In genomic region chr7:117193564-117193963, GRCh38 we compare ENCODE assay signal across 30 cellular contexts.
DNase-seq lines count a peak whose midpoint lies in the region; ATAC-seq and TF ChIP-seq lines count a peak whose summit lies in the region.
"Had no signal": no experiment of that assay in that cellular context is flagged by ENCODE, and none has a peak within 500 bp of the region (broad histone marks: within the 10 kb centered on the region; RNA-seq: fewer than 3 reads in every experiment).

No MANE protein-coding gene starts in this region.

- intact Hi-C loops in heart left ventricle (cut with DNase I), result no loop called here

- H3K27me3 ChIP-seq in cardiac muscle cell, result no peaks in the 10 kb centered on the region
- H3K27me3 ChIP-seq in heart left ventricle, result no peaks in the 10 kb centered on the region
- H3K27me3 ChIP-seq in smooth muscle cell (ENCODE audit: low read depth), result no peaks in the 10 kb centered on the region
- H3K27me3 ChIP-seq: MG63, ovary, right atrium auricular region, testis, vagina had no signal

- H3K4me3 ChIP-seq in cardiac muscle cell (no peak overlapping the region), heart left ventricle (no peak overlapping the region), fibroblast of villous mesenchyme (ENCODE audit: low read depth, low read length) (no peak overlapping the region), smooth muscle cell (no peak overlapping the region)
- H3K4me3 ChIP-seq: MG63, ovary, right atrium auricular region, SK-N-MC, testis, vagina had no signal

- H3K36me3 ChIP-seq in cardiac muscle cell (peaks cover 40% of the 10 kb centered on the region), heart left ventricle (peaks cover 0 to 37% (median 0%) of the 10 kb centered on the region in 9 donors), smooth muscle cell (ENCODE audit: low read depth) (no peaks in the 10 kb centered on the region)
- H3K36me3 ChIP-seq: MG63, ovary had no signal

- H3K4me2 ChIP-seq in smooth muscle cell, result peak overlapping the region; percentile 19

- no peak for ATAC-seq in heart left ventricle
- no peak for ATAC-seq in HG03565 (IDR thresholded peaks at IDR 0.05; ENCODE audit: unreplicated experiment)
- ATAC-seq in HG02970 (IDR thresholded peaks at IDR 0.05; ENCODE audit: low FRiP score, unreplicated experiment), result no peak
- ATAC-seq: CD8-positive, alpha-beta T cell; esophagus mucosa; HCT116; left colon; T-helper 17 cell had no signal

- TF ChIP-seq POLR2A in heart left ventricle (IDR thresholded peaks at IDR 0.05), result no peak

- no peak overlapping the region for H2AFZ ChIP-seq in smooth muscle cell (ENCODE audit: low read depth)

- H3K79me2 ChIP-seq in smooth muscle cell (ENCODE audit: low read depth), result no peaks in the 10 kb centered on the region

- H3F3A ChIP-seq in smooth muscle cell (ENCODE audit: low read depth), result no peaks in the 10 kb centered on the region

- no peaks in the 10 kb centered on the region for H3K9me3 ChIP-seq in cardiac muscle cell (ENCODE audit: low read depth)
- no peaks in the 10 kb centered on the region for H3K9me3 ChIP-seq in heart left ventricle
- no peaks in the 10 kb centered on the region for H3K9me3 ChIP-seq in smooth muscle cell (replicated peaks; ENCODE audit: low read depth)
- H3K9me3 ChIP-seq: MG63, ovary, right atrium auricular region, testis, vagina had no signal

- 89 to 96% (median 96%) methylated on average over 2 of the region's 2 CpGs for WGBS in heart left ventricle, 4 donors
- 94% methylated on average over 2 of the region's 2 CpGs for WGBS in smooth muscle cell (ENCODE audit: low lambda C conversion rate)

- H3K9ac ChIP-seq in smooth muscle cell (ENCODE audit: low read depth), result no peak overlapping the region

- H3K27ac ChIP-seq in cardiac muscle cell (peak overlapping the region; percentile 65), heart left ventricle (no peak overlapping the region), smooth muscle cell (ENCODE audit: low read depth) (peak overlapping the region; percentile 42)
- H3K27ac ChIP-seq: ovary, right atrium auricular region, SK-N-MC, testis, vagina had no signal

- peaks cover 18% of the 10 kb centered on the region for H3K4me1 ChIP-seq in cardiac muscle cell (ENCODE audit: low read depth)
- peaks cover 0 to 6% (median 0%) of the 10 kb centered on the region in 12 donors for H3K4me1 ChIP-seq in heart left ventricle
- H3K4me1 ChIP-seq in smooth muscle cell (ENCODE audit: low read depth), result no peaks in the 10 kb centered on the region
- H3K4me1 ChIP-seq: right atrium auricular region, testis, vagina had no signal

- TF ChIP-seq CTCF in cardiac muscle cell (IDR thresholded peaks at IDR 0.05; ENCODE audit: low read depth, low read length), result no peak
- TF ChIP-seq CTCF in heart left ventricle (IDR thresholded peaks at IDR 0.05), result no peak
- no peak for TF ChIP-seq CTCF in fibroblast of villous mesenchyme (IDR thresholded peaks at IDR 0.05; ENCODE audit: insufficient read depth, low read depth, low read length)
- TF ChIP-seq CTCF in smooth muscle cell (IDR thresholded peaks at IDR 0.05; ENCODE audit: borderline replicate concordance, insufficient read depth, poor library complexity, severe bottlenecking), result no peak

- DNase-seq in cardiac muscle cell (ENCODE audit: low read depth in 1 of 2, low spot score in 1 of 2), result peak in 1 of 2 donors; percentile 34
- DNase-seq in heart left ventricle, result no peak
- peak; percentile 45 for DNase-seq in amniotic epithelial cell (ENCODE audit: low read depth)
- peak; percentile 63 for DNase-seq in fibroblast of villous mesenchyme (ENCODE audit: low read depth)
- no peak for DNase-seq in smooth muscle cell (lab: John Stamatoyannopoulos, UW; ENCODE audit: unreplicated experiment)
- DNase-seq in NCI-H69 (lab: John Stamatoyannopoulos, UW), result no peak
- DNase-seq: activated CD4-positive, alpha-beta T cell treated with anti-CD3 and anti-CD28 coated beads, Interleukin-2, amount 50 U/mL, for 4 hours; activated T-cell treated with anti-CD3 and anti-CD28 coated beads, Interleukin-2, amount 50 U/mL, for 48 hours; CD8-positive, alpha-beta T cell; dermis blood vessel endothelial cell; endodermal cell; immature natural killer cell; KBM-7; left colon; MG63; NCI-H1105 treated with DMSO at 0.1 percent for 48 hours; NCI-H1930; NCI-H524 treated with DMSO at 0.1 percent for 48 hours; NK-92 treated with Interleukin-12 subunit alpha and Interleukin-12 subunit beta, amount 100 ng/mL, for 24 hours; ovary; stimulated activated CD8-positive, alpha-beta memory T cell treated with anti-CD3 and anti-CD28 coated beads, Interleukin-4, amount 100 ng/mL, for 48 hours; T-helper 17 cell; testis had no signal

- H4K20me1 ChIP-seq in smooth muscle cell (ENCODE audit: low read depth), result no peaks in the 10 kb centered on the region

Comparison
In these comparisons a context has a peak if more than half of its experiments do, and no peak if none do; other contexts are left out.
1. H3K27ac ChIP-seq: peak in cardiac muscle cell (single experiment) and smooth muscle cell (single experiment); none in heart left ventricle (0 of 12).
2. DNase-seq: peak in amniotic epithelial cell (single experiment) and fibroblast of villous mesenchyme (single experiment); none in heart left ventricle (0 of 5), smooth muscle cell (single experiment) and NCI-H69 (single experiment).